8 cellular contexts compared by ENCODE assay signal in genomic region chr3:142224482-142225072, GRCh38. TPM values are rescaled to one million over a fixed set of nuclear protein-coding genes. Genes with fewer than 3 reads are reported as not detected.
DNase-seq lines count a peak whose midpoint lies in the region; ATAC-seq and TF ChIP-seq lines count a peak whose summit lies in the region.

No MANE protein-coding gene starts in this region.

- H3K36me3 ChIP-seq in HUES64 (ENCODE audit: insufficient read depth, low read length) (no peaks in the 10 kb centered on the region), mucosa of stomach (ENCODE audit: control insufficient read depth, insufficient read depth, low read length) (no peaks in the 10 kb centered on the region)

- DNase-seq in AG10803 (ENCODE audit: low read depth) (peak; percentile 12), cardiac fibroblast (ENCODE audit: low read depth in 2 of 2) (peak in 1 of 2 donors; percentile 18), AG08396 (ENCODE audit: low spot score) (no peak)
- no peak for DNase-seq in activated CD4-positive, CD25-positive, alpha-beta regulatory T cell (lab: John Stamatoyannopoulos, UW)

- peak overlapping the region; percentile 84 for H3K4me3 ChIP-seq in AG10803 (ENCODE audit: low read length)
- peak overlapping the region; percentile 97 for H3K4me3 ChIP-seq in HUES64 (ENCODE audit: low read length)
- peak overlapping the region; percentile 75 to 84 for H3K4me3 ChIP-seq in cardiac fibroblast (replicated peaks in 1 of 2; ENCODE audit: low read depth in 2 of 2, low read length in 2 of 2)
- peak overlapping the region; percentile 56 for H3K4me3 ChIP-seq in mucosa of stomach (ENCODE audit: low read length)

- peaks cover 3% of the 10 kb centered on the region; the same call in 1 of the 2 replicates for H3K4me1 ChIP-seq in HUES64 (ENCODE audit: insufficient read depth, low read length)
- peaks cover 6% of the 10 kb centered on the region for H3K4me1 ChIP-seq in mucosa of stomach (ENCODE audit: control insufficient read depth, insufficient read depth, low read length)

- H3K9ac ChIP-seq in HUES64 (ENCODE audit: low read depth, low read length) = peak overlapping the region; percentile 93
- H3K9ac ChIP-seq in mucosa of stomach (ENCODE audit: low read length) = peak overlapping the region; percentile 83

- H3K27me3 ChIP-seq in HUES64 (ENCODE audit: insufficient read depth, low read length) (no peaks in the 10 kb centered on the region; the same call in 1 of the 2 replicates), mucosa of stomach (ENCODE audit: control insufficient read depth, insufficient read depth, low read length) (no peaks in the 10 kb centered on the region)

- no peaks in the 10 kb centered on the region for H3K9me3 ChIP-seq in HUES64 (ENCODE audit: insufficient read depth, low read depth, low read length)
- H3K9me3 ChIP-seq in mucosa of stomach (ENCODE audit: control insufficient read depth, low read length) = no peaks in the 10 kb centered on the region

- WGBS in HUES64 = 3% methylated on average over 7 of the region's 10 CpGs

- ATAC-seq in HG03196 (IDR thresholded peaks at IDR 0.05; ENCODE audit: unreplicated experiment) = no peak
- ATAC-seq in GM21825 (IDR thresholded peaks at IDR 0.05; ENCODE audit: unreplicated experiment) = no peak

- no peak for TF ChIP-seq CTCF in AG10803 (conservative IDR thresholded peaks at IDR 0.05; ENCODE audit: low read length)
- no peak for TF ChIP-seq CTCF in cardiac fibroblast (IDR thresholded peaks at IDR 0.05; ENCODE audit: low read depth, low read length)

- H3K27ac ChIP-seq in HUES64 (ENCODE audit: low read depth, low read length) = peak overlapping the region; percentile 73

RNA-seq across cellular contexts. Expression of gene GK5, which starts 0.8 kb away (rescaled TPM):
- 5.2 TPM for polyA plus RNA-seq in HUES64 (2013, experiment 1 of 2)
- 7.1 TPM for polyA plus RNA-seq in HUES64 (2013, experiment 2 of 2)
